Comparison of ENCODE assay signal across 1 cellular context in the genomic region with DNA sequence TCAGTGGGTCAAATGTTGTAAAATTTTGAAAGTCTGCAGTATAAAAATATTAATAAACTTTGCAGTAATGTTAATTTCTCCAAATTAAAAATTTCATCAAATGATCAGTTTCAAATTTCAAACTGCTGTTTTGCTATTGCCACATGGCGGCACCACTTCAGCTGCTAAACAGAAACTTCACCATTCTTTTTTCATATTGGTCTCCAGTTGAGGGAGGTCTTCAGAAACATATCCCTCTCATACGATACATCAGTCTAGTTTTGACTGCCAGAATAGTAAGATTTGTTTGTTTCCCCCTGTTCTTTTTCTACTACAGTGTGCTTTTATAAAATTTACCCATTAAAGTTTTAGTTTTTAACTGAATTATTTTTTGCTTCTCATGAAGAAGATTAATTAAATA.
TF ChIP-seq lines count a peak whose summit lies in the region.

No MANE protein-coding gene starts in this region.

TF ChIP-seq in GM23338, 12 proteins besides CTCF, POLR2A, EP300 and RAD21 (continued from another document):
- TF ChIP-seq ZNF462 (CRISPR knock-in tag; IDR thresholded peaks at IDR 0.05) (no peak), REST (IDR thresholded peaks at IDR 0.05; ENCODE audit: unreplicated experiment) (no peak)
